15 cellular contexts compared by ENCODE assay signal in genomic region chr3:123620338-123620737, GRCh38. TPM values are rescaled to one million over a fixed set of nuclear protein-coding genes. Genes with fewer than 3 reads are reported as not detected.
DNase-seq lines count a peak whose midpoint lies in the region; FAIRE-seq and TF ChIP-seq lines count a peak whose summit lies in the region.
"Had no signal": no experiment of that assay in that cellular context is flagged by ENCODE, and none has a peak within 500 bp of the region (broad histone marks: within the 10 kb centered on the region; RNA-seq: fewer than 3 reads in every experiment).

No MANE protein-coding gene starts in this region.

- no peak overlapping the region for H2AFZ ChIP-seq in astrocyte (ENCODE audit: low read depth, low read length)

- peaks cover 24% of the 10 kb centered on the region for H3K36me3 ChIP-seq in astrocyte (ENCODE audit: insufficient read depth, low read length)

- H3K27ac Mint-ChIP-seq in astrocyte (ENCODE audit: unreplicated experiment) = no peak overlapping the region
- H3K27ac Mint-ChIP-seq: nephron progenitor cell had no signal

- no peaks in the 10 kb centered on the region for H3K27me3 ChIP-seq in astrocyte (ENCODE audit: insufficient read depth, low read length)

- H3K79me2 ChIP-seq in astrocyte (ENCODE audit: insufficient read depth, low read length) = no peaks in the 10 kb centered on the region

- H3K9me3 Mint-ChIP-seq in astrocyte (ENCODE audit: unreplicated experiment) = no peaks in the 10 kb centered on the region
- H3K9me3 Mint-ChIP-seq: nephron progenitor cell had no signal

- no peak overlapping the region for H3K9ac ChIP-seq in astrocyte (ENCODE audit: low read length)

- intact Hi-C loops in head of caudate nucleus (cut with DNase I) = loop anchor here (5.0 kb wide), 1 partner anchor 33 kb away; the partner anchor contains the start of gene HACD2

- H3K36me3 Mint-ChIP-seq in astrocyte (ENCODE audit: low read depth, unreplicated experiment) = peaks cover 39% of the 10 kb centered on the region

- peak; percentile 67 for DNase-seq in AG08396 (ENCODE audit: low spot score)
- DNase-seq in astrocyte (ENCODE audit: low read depth) = peak; percentile 39
- peak in 30 of 42 donors; percentile 14 to 71 (median 44) for DNase-seq in head of caudate nucleus
- peak; percentile 73 for DNase-seq in putamen (ENCODE audit: low spot score)
- DNase-seq in amniotic stem cell (lab: John Stamatoyannopoulos, UW) = no peak
- DNase-seq in GM19239 (ENCODE audit: insufficient read length, low spot score) = no peak
- DNase-seq in ecto neural progenitor cell (ENCODE audit: low spot score) = no peak
- no peak for DNase-seq in D341Med (ENCODE audit: low spot score)
- DNase-seq: activated CD4-positive, alpha-beta T cell treated with anti-CD3 and anti-CD28 coated beads for 1 hour; cortex of kidney; MV-4-11; NCI-H526 treated with DMSO at 0.1 percent for 48 hours; nephron progenitor cell; stimulated activated naive CD4-positive, alpha-beta T cell treated with Interleukin-2 at 50 U/mL for 16 hours had no signal

- no peak overlapping the region for H3K27ac ChIP-seq in astrocyte (ENCODE audit: low read depth, low read length)
- H3K27ac ChIP-seq: SK-N-MC had no signal

- H3K4me1 Mint-ChIP-seq in astrocyte (ENCODE audit: low read depth, unreplicated experiment) = peaks cover 4% of the 10 kb centered on the region

- H3K4me3 ChIP-seq in astrocyte (ENCODE audit: insufficient read depth, low read depth, low read length) = no peak overlapping the region
- H3K4me3 ChIP-seq: SK-N-MC had no signal

- H3K9me3 ChIP-seq in astrocyte (ENCODE audit: insufficient read depth, low read depth, low read length) = no peaks in the 10 kb centered on the region

- no peak overlapping the region for H3K4me2 ChIP-seq in astrocyte (ENCODE audit: low read length)

- no peak for TF ChIP-seq CTCF in astrocyte (IDR thresholded peaks at IDR 0.05; ENCODE audit: insufficient read depth, low read depth, low read length)

- H3K4me1 ChIP-seq in astrocyte (ENCODE audit: insufficient read depth, low read length) = peaks cover 23% of the 10 kb centered on the region

- no peak overlapping the region for H3K4me3 Mint-ChIP-seq in astrocyte (ENCODE audit: unreplicated experiment)
- H3K4me3 Mint-ChIP-seq: nephron progenitor cell had no signal

- H3K27me3 Mint-ChIP-seq in astrocyte (ENCODE audit: low read depth, unreplicated experiment) = no peaks in the 10 kb centered on the region

- FAIRE-seq in astrocyte (lab: Jason Lieb, UNC) (no peak), GM19239 (lab: Jason Lieb, UNC) (no peak)

- peaks cover 15% of the 10 kb centered on the region for H4K20me1 ChIP-seq in astrocyte (ENCODE audit: insufficient read depth, low read length)

RNA-seq across cellular contexts. Expression of gene HACD2, which starts 35.5 kb away (rescaled TPM):
- total RNA-seq in astrocyte = 31.4 and 34.3 TPM in 2 replicates

Comparison
In these comparisons a context has a peak if more than half of its experiments do, and no peak if none do; other contexts are left out.
1. DNase-seq: peak in AG08396 (single experiment), astrocyte (single experiment), head of caudate nucleus (30 of 42) and putamen (single experiment); none in amniotic stem cell (single experiment), GM19239 (single experiment), ecto neural progenitor cell (single experiment) and D341Med (single experiment).